In genomic region chr6:157329829-157330228, GRCh38 we compare ENCODE assay signal across 20 cellular contexts. TPM values are rescaled to one million over a fixed set of nuclear protein-coding genes. Genes with fewer than 3 reads are reported as not detected.
DNase-seq lines count a peak whose midpoint lies in the region; ATAC-seq and TF ChIP-seq lines count a peak whose summit lies in the region.
"Had no signal": no experiment of that assay in that cellular context is flagged by ENCODE, and none has a peak within 500 bp of the region (broad histone marks: within the 10 kb centered on the region; RNA-seq: fewer than 3 reads in every experiment).

No MANE protein-coding gene starts in this region.

- H3K9me3 ChIP-seq in esophagus muscularis mucosa: no peaks in the 10 kb centered on the region
- H3K9me3 ChIP-seq: BLaER1 treated with 17β-estradiol and CSF1 and Interleukin-3, amounts not matched to agents 10 nM and 100 nM; gastrocnemius medialis; left lung; neutrophil; testis had no signal

- no peak overlapping the region for H3K4me3 ChIP-seq in esophagus muscularis mucosa
- H3K4me3 ChIP-seq: BLaER1 treated with 17β-estradiol and CSF1 and Interleukin-3, amounts not matched to agents 10 nM and 100 nM; coronary artery; gastrocnemius medialis; left lung; testis had no signal

- intact Hi-C loops in esophagus muscularis mucosa (cut with DNase I): no loop called here

- TF ChIP-seq CTCF in esophagus muscularis mucosa (IDR thresholded peaks at IDR 0.05): no peak

- whole genome bisulfite sequencing in esophagus muscularis mucosa: 83% methylated on average over 1 of the region's 1 CpG

- peaks cover 0 to 6% (median 0%) of the 10 kb centered on the region in 4 donors for H3K4me1 ChIP-seq in esophagus muscularis mucosa
- H3K4me1 ChIP-seq: BLaER1 treated with 17β-estradiol and CSF1 and Interleukin-3, amounts not matched to agents 10 nM and 100 nM; left lung had no signal

- DNase-seq in COLO829 (ENCODE audit: low spot score): peak; percentile 57
- peak; percentile 48 for DNase-seq in HPDE6-E6E7 (ENCODE audit: extremely low spot score)
- peak; percentile 7 for DNase-seq in esophagus muscularis mucosa (ENCODE audit: extremely low spot score)
- no peak for DNase-seq in NCI-H146 treated with DMSO at 0.1 percent for 48 hours (lab: John Stamatoyannopoulos, UW; ENCODE audit: unreplicated experiment)
- no peak for DNase-seq in NCI-H748 treated with DMSO at 0.1 percent for 48 hours (lab: John Stamatoyannopoulos, UW)
- DNase-seq: activated CD4-positive, alpha-beta T cell treated with anti-CD3 and anti-CD28 coated beads, Interleukin-2, amount 50 U/mL, for 48 hours; activated naive CD4-positive, alpha-beta T cell treated with anti-CD3 and anti-CD28 coated beads, Interleukin-2, amount 50 U/mL, for 16 hours; activated T-cell treated with anti-CD3 and anti-CD28 coated beads, Interleukin-2, amount 50 U/mL, for 4 hours; gastrocnemius medialis; left lung; NCI-H1694 treated with DMSO at 0.1 percent for 48 hours; NCI-H2227 treated with DMSO at 0.1 percent for 48 hours; SHP77 treated with DMSO at 0.1 percent for 48 hours; testis had no signal

- TF ChIP-seq EP300 in esophagus muscularis mucosa (IDR thresholded peaks at IDR 0.05): no peak

- no peak overlapping the region for H3K27ac ChIP-seq in esophagus muscularis mucosa (replicated peaks in 1 of 4)
- H3K27ac ChIP-seq: BLaER1 treated with 17β-estradiol and CSF1 and Interleukin-3, amounts not matched to agents 10 nM and 100 nM; coronary artery; gastrocnemius medialis; left lung; neutrophil; testis had no signal

- ATAC-seq in SK-N-SH treated with all-trans-retinoic acid at 6 μM for 48 hours: peak; percentile 65
- ATAC-seq in HG02840 (IDR thresholded peaks at IDR 0.05; ENCODE audit: low FRiP score, unreplicated experiment): no peak
- no peak for ATAC-seq in HG02642 (IDR thresholded peaks at IDR 0.05; ENCODE audit: poor library complexity, unreplicated experiment)
- ATAC-seq: activated T-cell treated with anti-CD3 and anti-CD28 coated beads, Interleukin-2, amount 50 U/mL, for 4 hours; gastrocnemius medialis; left lung had no signal

- H3K36me3 ChIP-seq in esophagus muscularis mucosa: no peaks in the 10 kb centered on the region
- H3K36me3 ChIP-seq: BLaER1 treated with 17β-estradiol and CSF1 and Interleukin-3, amounts not matched to agents 10 nM and 100 nM; gastrocnemius medialis; left lung; neutrophil had no signal

- H3K27me3 ChIP-seq in esophagus muscularis mucosa: peaks cover 0 to 11% (median 0%) of the 10 kb centered on the region in 4 donors
- H3K27me3 ChIP-seq: BLaER1 treated with 17β-estradiol and CSF1 and Interleukin-3, amounts not matched to agents 10 nM and 100 nM; gastrocnemius medialis; testis had no signal

- TF ChIP-seq POLR2A in esophagus muscularis mucosa (IDR thresholded peaks at IDR 0.05; ENCODE audit: low read depth): no peak

TF ChIP-seq in SK-N-SH treated with all-trans-retinoic acid at 6 μM for 48 hours, 23 proteins besides CTCF, POLR2A, EP300 and RAD21:
- TF ChIP-seq TSHZ2 (CRISPR knock-in tag; IDR thresholded peaks at IDR 0.05): no peak
- 0 out of 2 replicates have a peak, but pooled peaks have one; percentile 20 for TF ChIP-seq ZFP3 (CRISPR knock-in tag; IDR thresholded peaks at IDR 0.05)
- no peak for TF ChIP-seq CREB5 (CRISPR knock-in tag; IDR thresholded peaks at IDR 0.05; ENCODE audit: low read depth)
- no peak for TF ChIP-seq ZNF8 (CRISPR knock-in tag; IDR thresholded peaks at IDR 0.05)
- no peak for TF ChIP-seq GLIS3 (CRISPR knock-in tag; IDR thresholded peaks at IDR 0.05)
- TF ChIP-seq TOX (CRISPR knock-in tag; IDR thresholded peaks at IDR 0.05; ENCODE audit: borderline replicate concordance): no peak
- peak; percentile 61 for TF ChIP-seq ISL1 (CRISPR knock-in tag; IDR thresholded peaks at IDR 0.05)
TF ChIP-seq in SK-N-SH treated with all-trans-retinoic acid at 6 μM for 48 hours: peak in this region for 2.

RNA-seq across cellular contexts. Expression of gene TMEM242, which starts 6.5 kb away (rescaled TPM):
- total RNA-seq in esophagus muscularis mucosa: 10 to 100 TPM in 1 of 4 donors, 1 to 10 TPM in 3; 6.1 to 10.1 (median 8.0) TPM

RNA-seq across cellular contexts. Expression of gene ZDHHC14, which starts 51.2 kb away (rescaled TPM):
- total RNA-seq in esophagus muscularis mucosa: 10 to 100 TPM in 2 of 4 donors, 1 to 10 TPM in 2; 7.1 to 11.4 (median 9.8) TPM

Comparison
In these comparisons a context has a peak if more than half of its experiments do, and no peak if none do; other contexts are left out.
1. DNase-seq: peak in COLO829 (single experiment), HPDE6-E6E7 (single experiment) and esophagus muscularis mucosa (single experiment); none in NCI-H146 treated with DMSO at 0.1 percent for 48 hours (single experiment) and NCI-H748 treated with DMSO at 0.1 percent for 48 hours (single experiment).